Comparison of ENCODE assay signal across 24 cellular contexts in the genomic region with DNA sequence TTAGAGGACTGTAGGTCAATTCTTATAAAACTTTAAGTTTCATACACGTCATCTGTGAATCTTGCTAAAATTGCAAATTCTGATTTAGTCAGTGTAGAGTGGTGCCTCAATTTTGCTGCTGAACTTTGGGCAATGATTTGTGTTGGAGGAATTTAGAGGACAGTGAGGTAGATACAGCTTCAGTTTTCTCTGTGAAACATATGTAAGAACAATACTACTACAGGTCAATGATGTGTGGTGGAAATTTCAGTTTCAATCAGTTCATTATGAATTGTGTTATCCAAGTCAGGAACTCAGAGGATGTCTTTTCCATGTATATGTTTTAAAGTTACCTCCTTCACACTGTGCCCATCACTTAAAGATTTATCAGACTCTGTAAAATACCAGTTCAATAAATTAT.
"Had no signal": no experiment of that assay in that cellular context is flagged by ENCODE, and none has a peak within 500 bp of the region (broad histone marks: within the 10 kb centered on the region; RNA-seq: fewer than 3 reads in every experiment).

No MANE protein-coding gene starts in this region.

- H3K4me2 ChIP-seq: SK-N-SH had no signal

- H3K36me3 ChIP-seq: ascending aorta, cardiac muscle cell, Peyer's patch, SJSA1 had no signal

- DNase-seq: activated CD4-positive, alpha-beta T cell treated with anti-CD3 and anti-CD28 coated beads, Interleukin-2, amount 10 ng/mL, durations not matched to agents 24 days and 14 days; activated CD4-positive, alpha-beta T cell treated with anti-CD3 and anti-CD28 coated beads, Interleukin-2, amount 50 U/mL, for 4 hours; activated CD8-positive, alpha-beta T cell treated with anti-CD3 and anti-CD28 coated beads for 36 hours; activated gamma-delta T cell; activated naive CD4-positive, alpha-beta T cell treated with Interleukin-2 at 50 U/mL for 16 hours; activated naive CD8-positive, alpha-beta T cell treated with anti-CD3 and anti-CD28 coated beads, Interleukin-2, amount 10 ng/mL, durations not matched to agents 7 days and 5 days; activated T-cell treated with anti-CD3 and anti-CD28 coated beads, Interleukin-2, amount 50 U/mL, for 24 hours; amygdala; NCI-H1048; NCI-H1105 treated with DMSO at 0.1 percent for 48 hours; NCI-H1436; NCI-H1694; NCI-H1930; NCI-H345; NCI-H524 treated with DMSO at 0.1 percent for 48 hours; PC-3; Peyer's patch; RPMI8226; SHP77 treated with DMSO at 0.1 percent for 48 hours; SK-N-SH had no signal

- H3K4me1 ChIP-seq: ascending aorta, Peyer's patch, SJSA1 had no signal

- ATAC-seq: activated CD8-positive, alpha-beta T cell treated with anti-CD3 and anti-CD28 coated beads for 36 hours; PC-3 had no signal

- H3K9me2 ChIP-seq: SK-N-SH had no signal

- H3K4me3 ChIP-seq: ascending aorta, cardiac muscle cell, Peyer's patch, SJSA1 had no signal

- H3K9ac ChIP-seq: SK-N-SH had no signal

- H3K27ac ChIP-seq: ascending aorta, cardiac muscle cell, Peyer's patch, SJSA1 had no signal

- H3K9me3 ChIP-seq: ascending aorta, Peyer's patch, SJSA1, SK-N-SH had no signal

- FAIRE-seq: TTC549 had no signal

- H3K27me3 ChIP-seq: ascending aorta, cardiac muscle cell, Peyer's patch, SJSA1 had no signal
